ENCODE assay signal across 7 cellular contexts in the genomic region with DNA sequence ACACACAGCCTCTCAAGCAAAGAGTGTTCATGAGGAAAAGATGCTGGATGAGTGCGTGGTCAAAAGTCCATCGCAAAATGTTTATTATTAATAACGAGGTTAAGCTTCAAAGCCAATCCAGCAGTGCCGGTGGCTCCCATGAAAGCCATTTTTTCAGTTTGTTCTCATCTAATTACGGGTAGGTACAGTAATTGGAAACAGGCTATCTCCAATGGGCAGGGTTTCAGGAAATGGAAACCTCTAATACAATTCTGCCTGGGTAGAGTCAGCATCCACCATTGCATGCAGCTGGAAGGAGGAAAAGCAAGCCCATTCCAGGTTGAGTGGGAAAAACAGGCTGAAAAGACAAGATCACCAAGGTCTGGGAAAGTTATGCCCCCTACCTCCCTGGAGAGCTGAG.
"Had no signal": no experiment of that assay in that cellular context is flagged by ENCODE, and none has a peak within 500 bp of the region (broad histone marks: within the 10 kb centered on the region; RNA-seq: fewer than 3 reads in every experiment).

No MANE protein-coding gene starts in this region.

- FAIRE-seq: H1, H54, HepG2 had no signal

- DNase-seq: H9, HCEC 1CT, KBM-7 had no signal

- ATAC-seq: GM23338, HepG2 had no signal
